In genomic region chr5:42557689-42558088, GRCh38 we compare ENCODE assay signal across 9 cellular contexts.
"Had no signal": no experiment of that assay in that cellular context is flagged by ENCODE, and none has a peak within 500 bp of the region (broad histone marks: within the 10 kb centered on the region; RNA-seq: fewer than 3 reads in every experiment).

No MANE protein-coding gene starts in this region.

- ATAC-seq: HCT116, K562 had no signal

- H3K9ac ChIP-seq: GM23248 had no signal

- H3K27ac ChIP-seq: GM23248, HL-60 had no signal

- H3K4me3 ChIP-seq: GM23248, HAP-1, K562 had no signal

- H3K9me3 ChIP-seq: HAP-1 had no signal

- H2AFZ ChIP-seq: GM23248 had no signal

- H3K4me1 ChIP-seq: HAP-1 had no signal

- DNase-seq: GM23248, GOT3, H7, HFFc6, IMR-90 had no signal

- H3K36me3 ChIP-seq: HAP-1 had no signal
